ENCODE assay signal across 16 cellular contexts in genomic region chr12:57579677-57580465, GRCh38. TPM values are rescaled to one million over a fixed set of nuclear protein-coding genes. Genes with fewer than 3 reads are reported as not detected.
A peak's percentile ranks its signal among the peaks of the same experiment; 100 is the strongest.
DNase-seq lines count a peak whose midpoint lies in the region; TF ChIP-seq lines count a peak whose summit lies in the region.
"Had no signal": no experiment of that assay in that cellular context is flagged by ENCODE, and none has a peak within 500 bp of the region (broad histone marks: within the 10 kb centered on the region; RNA-seq: fewer than 3 reads in every experiment).

No MANE protein-coding gene starts in this region.

- no peaks in the 10 kb centered on the region for H3K79me2 ChIP-seq in GM23248 (ENCODE audit: insufficient read depth)

- H3K4me3 Mint-ChIP-seq in activated naive CD4-positive, alpha-beta T cell treated with anti-CD3 and anti-CD28 coated beads, Interleukin-2, amount 10 ng/mL, durations not matched to agents 7 days and 5 days, result no peak overlapping the region
- H3K4me3 Mint-ChIP-seq in osteocyte (ENCODE audit: unreplicated experiment), result no peak overlapping the region

- no peaks in the 10 kb centered on the region for H3K36me3 ChIP-seq in GM23248 (ENCODE audit: low read depth)
- H3K36me3 ChIP-seq: MG63 had no signal

- no peaks in the 10 kb centered on the region for H3K36me3 Mint-ChIP-seq in activated naive CD4-positive, alpha-beta T cell treated with anti-CD3 and anti-CD28 coated beads, Interleukin-2, amount 10 ng/mL, durations not matched to agents 7 days and 5 days
- H3K36me3 Mint-ChIP-seq in osteocyte (ENCODE audit: unreplicated experiment), result no peaks in the 10 kb centered on the region

- H3K4me2 ChIP-seq in GM23248 (ENCODE audit: unreplicated experiment), result no peak overlapping the region
- H3K4me2 ChIP-seq: PC-9 had no signal

- no peaks in the 10 kb centered on the region for H3F3A ChIP-seq in GM23248 (ENCODE audit: insufficient read depth)

- CTCF ChIA-PET in activated naive CD4-positive, alpha-beta T cell treated with anti-CD3 and anti-CD28 coated beads, Interleukin-2, amount 10 ng/mL, durations not matched to agents 7 days and 5 days (lab: Charles Lee), result interaction anchor here (1.6 to 7.5 kb wide), 3 partner anchors 43 to 121 kb away, joined by 5 to 143 read pairs (median 14); partner anchors contain the start of gene GLI1

- H3K27ac ChIP-seq in GM23248, result no peak overlapping the region
- H3K27ac ChIP-seq: PC-9 had no signal

- WGBS in GM23248 (ENCODE audit: low coverage in 1 of 2, low lambda C conversion rate in 2 of 2, missing lambda C conversion rate in 2 of 2), 2 experiments, result 80% methylated on average over 8 of the region's 8 CpGs

- H3K9ac ChIP-seq in GM23248, result no peak overlapping the region

- H3K9me2 ChIP-seq in GM23248 (ENCODE audit: insufficient read depth), result no peaks in the 10 kb centered on the region

- no peak overlapping the region for H2AFZ ChIP-seq in GM23248
- H2AFZ ChIP-seq: PC-9 had no signal

- in situ Hi-C loops in GM23248 (cut with MboI), result no loop called here

- no peak overlapping the region for H3K27ac Mint-ChIP-seq in activated naive CD4-positive, alpha-beta T cell treated with anti-CD3 and anti-CD28 coated beads, Interleukin-2, amount 10 ng/mL, durations not matched to agents 7 days and 5 days
- no peak overlapping the region for H3K27ac Mint-ChIP-seq in osteocyte (ENCODE audit: unreplicated experiment)

- H3K4me1 ChIP-seq in GM23248 (ENCODE audit: insufficient read depth), result no peaks in the 10 kb centered on the region

- DNase-seq in GM23248 (peak; percentile 3), SW480 (ENCODE audit: low spot score) (peak; percentile 44), mesenteric fat pad (ENCODE audit: low spot score) (peak; percentile 22), EL (no peak), osteocyte (ENCODE audit: extremely low spot score, unreplicated experiment) (no peak)
- DNase-seq in activated naive CD4-positive, alpha-beta T cell treated with anti-CD3 and anti-CD28 coated beads, Interleukin-2, amount 10 ng/mL, durations not matched to agents 7 days and 5 days, result no peak
- DNase-seq: AML-193, DMS79, GDM1, KBM-7, MG63, NCI-H1105 treated with DMSO at 0.1 percent for 48 hours, NCI-H187, NCI-H446, NCI-H748 treated with DMSO at 0.1 percent for 48 hours, PC-9 had no signal

- H4K20me1 ChIP-seq in GM23248 (ENCODE audit: insufficient read depth), result no peaks in the 10 kb centered on the region

- H3K27me3 Mint-ChIP-seq in activated naive CD4-positive, alpha-beta T cell treated with anti-CD3 and anti-CD28 coated beads, Interleukin-2, amount 10 ng/mL, durations not matched to agents 7 days and 5 days, result peaks cover 24% of the 10 kb centered on the region
- peaks cover 15% of the 10 kb centered on the region for H3K27me3 Mint-ChIP-seq in osteocyte (ENCODE audit: unreplicated experiment)

- H3K4me1 Mint-ChIP-seq in activated naive CD4-positive, alpha-beta T cell treated with anti-CD3 and anti-CD28 coated beads, Interleukin-2, amount 10 ng/mL, durations not matched to agents 7 days and 5 days, result peaks cover 8% of the 10 kb centered on the region
- H3K4me1 Mint-ChIP-seq in osteocyte (ENCODE audit: unreplicated experiment), result no peaks in the 10 kb centered on the region

- no peak overlapping the region for H3K4me3 ChIP-seq in GM23248
- H3K4me3 ChIP-seq: MG63, PC-9 had no signal

- TF ChIP-seq CTCF in osteocyte (IDR thresholded peaks at IDR 0.05), result no peak

- H3K9me3 ChIP-seq in GM23248 (ENCODE audit: low read depth), result no peaks in the 10 kb centered on the region
- H3K9me3 ChIP-seq: MG63 had no signal

- no peaks in the 10 kb centered on the region for H3K9me3 Mint-ChIP-seq in activated naive CD4-positive, alpha-beta T cell treated with anti-CD3 and anti-CD28 coated beads, Interleukin-2, amount 10 ng/mL, durations not matched to agents 7 days and 5 days
- no peaks in the 10 kb centered on the region for H3K9me3 Mint-ChIP-seq in osteocyte (ENCODE audit: unreplicated experiment)

- H3K27me3 ChIP-seq in GM23248 (replicated peaks; ENCODE audit: insufficient read depth), result no peaks in the 10 kb centered on the region

RNA-seq across cellular contexts. Expression of gene PIP4K2C, which starts 11.1 kb away (rescaled TPM):
- 21.5 and 27.3 TPM in 2 replicates for total RNA-seq in GM23248 (2014; rRNA removed; shearing (Covaris generic))
- polyA plus RNA-seq in GM23248 (2016; fragmentation: Nextera tagmentation; extraction: Ambion mirVana), result 20.7 and 22.5 TPM in 2 replicates
- total RNA-seq in mesenteric fat pad (14.3 TPM), osteocyte (30.4 and 34.9 TPM in 2 replicates)

RNA-seq across cellular contexts. Expression of gene DTX3, which starts 24.8 kb away (rescaled TPM):
- 12.3 and 19.6 TPM in 2 replicates for total RNA-seq in GM23248 (2014; rRNA removed; shearing (Covaris generic))
- 7.7 and 8.7 TPM in 2 replicates for polyA plus RNA-seq in GM23248 (2016; fragmentation: Nextera tagmentation; extraction: Ambion mirVana)
- total RNA-seq in mesenteric fat pad, result 7.2 TPM
- 26.5 and 29.9 TPM in 2 replicates for total RNA-seq in osteocyte

RNA-seq across cellular contexts. Expression of gene KIF5A, which starts 30.0 kb away (rescaled TPM):
- under 0.01 and 0.11 TPM in 2 replicates for total RNA-seq in GM23248 (2014; rRNA removed; shearing (Covaris generic))
- polyA plus RNA-seq in GM23248 (2016; fragmentation: Nextera tagmentation; extraction: Ambion mirVana), result 0.15 and 0.18 TPM in 2 replicates
- not detected for total RNA-seq in mesenteric fat pad
- 0.43 and 0.73 TPM in 2 replicates for total RNA-seq in osteocyte

RNA-seq across cellular contexts. Expression of gene ARHGEF25, which starts 31.4 kb away (rescaled TPM):
- 24.2 and 43.0 TPM in 2 replicates for total RNA-seq in GM23248 (2014; rRNA removed; shearing (Covaris generic))
- polyA plus RNA-seq in GM23248 (2016; fragmentation: Nextera tagmentation; extraction: Ambion mirVana), result 0.24 and 0.60 TPM in 2 replicates
- total RNA-seq in mesenteric fat pad (12.8 TPM), osteocyte (25.8 and 27.6 TPM in 2 replicates)

RNA-seq across cellular contexts. Expression of gene DCTN2, which starts 32.9 kb away (rescaled TPM):
- 158 and 202 TPM in 2 replicates for total RNA-seq in GM23248 (2014; rRNA removed; shearing (Covaris generic))
- 141 and 144 TPM in 2 replicates for polyA plus RNA-seq in GM23248 (2016; fragmentation: Nextera tagmentation; extraction: Ambion mirVana)
- total RNA-seq in mesenteric fat pad (106 TPM), osteocyte (149 and 155 TPM in 2 replicates)

Comparison
In these comparisons a context has a peak if more than half of its experiments do, and no peak if none do; other contexts are left out.
1. DNase-seq: peak in GM23248 (single experiment), SW480 (single experiment) and mesenteric fat pad (single experiment); none in EL (single experiment), activated naive CD4-positive, alpha-beta T cell treated with anti-CD3 and anti-CD28 coated beads, Interleukin-2, amount 10 ng/mL, durations not matched to agents 7 days and 5 days (single experiment) and osteocyte (single experiment).